Comparison of ENCODE assay signal across 8 cellular contexts in genomic region chr1:155017021-155017945, GRCh38. TPM values are rescaled to one million over a fixed set of nuclear protein-coding genes. Genes with fewer than 3 reads are reported as not detected.
A peak's percentile ranks its signal among the peaks of the same experiment; 100 is the strongest.
DNase-seq lines count a peak whose midpoint lies in the region; ATAC-seq and TF ChIP-seq lines count a peak whose summit lies in the region.

No MANE protein-coding gene starts in this region.

- no peaks in the 10 kb centered on the region for H4K20me1 ChIP-seq in HCT116 (ENCODE audit: insufficient read depth)

- no peak overlapping the region for H2AFZ ChIP-seq in HCT116 (ENCODE audit: low read depth, low read length, poor library complexity, severe bottlenecking)

- peak; percentile 93 for DNase-seq in GM03348 (ENCODE audit: low spot score)
- DNase-seq in HCT116 (ENCODE audit: low read depth, low spot score) = peak; percentile 87
- DNase-seq in NCI-H1048 (lab: John Stamatoyannopoulos, UW) = peak; percentile 84
- DNase-seq in T-helper 1 cell = peak; percentile 79 to 88 (median 82)
- DNase-seq in amniotic epithelial cell (ENCODE audit: low read depth) = peak; percentile 89
- DNase-seq in left ventricle myocardium superior = peak; percentile 95
- DNase-seq in psoas muscle = peak; percentile 91 to 97
- DNase-seq in ureter (ENCODE audit: low spot score) = peak; percentile 94

- peak overlapping the region; percentile 89 for H3K27ac ChIP-seq in HCT116 (ENCODE audit: low read depth, low read length)
- peak overlapping the region; percentile 85 for H3K27ac ChIP-seq in psoas muscle

- intact Hi-C loops in HCT116 (cut with micrococcal nuclease) = loop anchor here (1.0 to 2.0 kb wide), 3 partner anchors 14 to 68 kb away; partner anchors contain the start of gene ZBTB7B
- intact Hi-C loops in left ventricle myocardium superior (cut with micrococcal nuclease) = no loop called here
- intact Hi-C loops in psoas muscle (cut with DNase I) = loop anchor here (2.0 kb wide), 2 partner anchors 14 to 54 kb away; partner anchors contain the start of gene ZBTB7B (in 1 of the 2)

- H3K9me3 ChIP-seq in HCT116 (ENCODE audit: control insufficient read depth in 1 of 2, insufficient read depth in 1 of 2, low read depth in 1 of 2, low read length in 2 of 2) = no peaks in the 10 kb centered on the region
- no peaks in the 10 kb centered on the region for H3K9me3 ChIP-seq in psoas muscle

- peak overlapping the region; percentile 82 for H3K4me2 ChIP-seq in HCT116 (ENCODE audit: low read length)

- RAD21 ChIA-PET in HCT116 (lab: Charles Lee; ENCODE audit: low non-redundant PET in 1 of 2, low total read pairs in 2 of 2, uncharacterized antibody in 2 of 2, unreplicated experiment in 2 of 2) = interaction anchor here (0.6 to 1.2 kb wide), 3 partner anchors 47 to 112 kb away, joined by 3 read pairs; partner anchors contain the start of gene SHC1 (in 1 of the 2)

- TF ChIP-seq CTCF in HCT116 (IDR thresholded peaks at IDR 0.05 in 2 of 3, conservative IDR thresholded peaks at IDR 0.05 in 1 of 3; ENCODE audit: borderline replicate concordance in 1 of 3, insufficient read depth in 1 of 3, low read depth in 2 of 3, low read length in 2 of 3) (peak; percentile 99 to 100 (median 100)), psoas muscle (IDR thresholded peaks at IDR 0.05) (peak; percentile 99)

- CTCF ChIA-PET in HCT116 (lab: Charles Lee) = interaction anchor here (0.6 to 3.0 kb wide), 22 partner anchors 9 to 538 kb away, joined by 3 to 24 read pairs (median 4); partner anchors contain the start of genes ADAM15, PBXIP1 and ZBTB7B

- POLR2A ChIA-PET in HCT116 (lab: Charles Lee) = interaction anchor here (0.6 to 1.6 kb wide), 7 partner anchors 10 to 81 kb away, joined by 3 to 8 read pairs (median 4); partner anchors contain the start of gene PMVK

- TF ChIP-seq POLR2A in HCT116 (IDR thresholded peaks at IDR 0.05; ENCODE audit: borderline replicate concordance, extremely low read depth, insufficient read depth, insufficient read length) = no peak

- no TSS peak for BruUV-seq in HCT116 (replicated peaks; lab: Mats Ljungman, UMichigan)

- H3K9me2 ChIP-seq in HCT116 (ENCODE audit: insufficient read depth) = no peaks in the 10 kb centered on the region

- H3K4me1 ChIP-seq in HCT116 (ENCODE audit: control insufficient read depth in 1 of 2, insufficient read depth in 2 of 2, low read length in 2 of 2) (peaks cover 30 to 62% of the 10 kb centered on the region in 2 experiments), psoas muscle (peaks cover 22% of the 10 kb centered on the region)

- peak overlapping the region; percentile 60 for H3K9ac ChIP-seq in HCT116 (ENCODE audit: low read length)

- H3K27me3 ChIP-seq in HCT116 (ENCODE audit: insufficient read depth, low read length) = no peaks in the 10 kb centered on the region
- H3K27me3 ChIP-seq in psoas muscle (ENCODE audit: insufficient read depth in 3 of 3, low read length in 2 of 3) = no peaks in the 10 kb centered on the region

- H3K4me3 ChIP-seq in HCT116 (replicated peaks in 1 of 2; ENCODE audit: low read depth in 1 of 2, low read length in 2 of 2) = peak overlapping the region; percentile 27 to 47
- H3K4me3 ChIP-seq in psoas muscle = peak overlapping the region; percentile 67

- 3 to 8% (median 4%) methylated on average over 29 to 49 of the region's 49 CpGs for WGBS in psoas muscle, 3 donors

- peaks cover 6 to 27% of the 10 kb centered on the region in 2 experiments; a peak in 3 of 4 replicates for H3K36me3 ChIP-seq in HCT116 (ENCODE audit: control insufficient read depth in 1 of 2, insufficient read depth in 2 of 2, low read length in 2 of 2)
- H3K36me3 ChIP-seq in psoas muscle (ENCODE audit: insufficient read depth in 1 of 2, low read depth in 1 of 2) = peaks cover 0 to 31% of the 10 kb centered on the region in 2 donors

- peaks cover 11% of the 10 kb centered on the region; the same call in 1 of the 2 replicates for H3K79me2 ChIP-seq in HCT116 (ENCODE audit: insufficient read depth, low read length)

- ATAC-seq in HCT116 (peak; percentile 86), left ventricle myocardium superior (peak; percentile 91), psoas muscle (peak; percentile 87 to 92 (median 88))

- peak; percentile 86 for TF ChIP-seq RAD21 in HCT116 (IDR thresholded peaks at IDR 0.05; ENCODE audit: low read depth)

TF ChIP-seq in HCT116, 20 proteins besides CTCF, POLR2A, EP300 and RAD21 (continues in another document):
- TF ChIP-seq ZNF274 (IDR thresholded peaks at IDR 0.05; ENCODE audit: low read depth, low read length) (no peak), TCF7L2 (IDR thresholded peaks at IDR 0.05; ENCODE audit: borderline replicate concordance, extremely low read depth, insufficient read depth, insufficient read length) (no peak), ZBTB33 (IDR thresholded peaks at IDR 0.05; ENCODE audit: extremely low read depth, insufficient replicate concordance, low read length) (peak; percentile 56), REST (IDR thresholded peaks at IDR 0.05; ENCODE audit: low read depth) (no peak), YY1 (IDR thresholded peaks at IDR 0.05; ENCODE audit: extremely low read depth, insufficient replicate concordance, low read depth, low read length) (peak; percentile 80), MAX (IDR thresholded peaks at IDR 0.05) (peak; percentile 79), CEBPB (IDR thresholded peaks at IDR 0.05; ENCODE audit: low read depth) (no peak), SP1 (IDR thresholded peaks at IDR 0.05; ENCODE audit: low read depth) (peak; percentile 80), POLR2AphosphoS5 (IDR thresholded peaks at IDR 0.05; ENCODE audit: low read depth, low read length) (peak; percentile 83), SIN3A (IDR thresholded peaks at IDR 0.05; ENCODE audit: low read depth) (peak; percentile 43), EGR1 (IDR thresholded peaks at IDR 0.05; ENCODE audit: low read depth) (peak; percentile 97)

RNA-seq across cellular contexts. Expression of gene ZBTB7B, which starts 14.7 kb away (rescaled TPM):
- total RNA-seq in HCT116 (2021; ENCODE audit: unreplicated experiment) (57.0 TPM), left ventricle myocardium superior (58.9 TPM), psoas muscle (10 to 100 TPM; 34.6 to 97.9 (median 70.9) TPM), ureter (92.8 TPM)
- 42.3 and 47.5 TPM in 2 replicates for polyA plus RNA-seq in HCT116 (2012)
- 10 to 100 TPM; 20.2 to 55.5 (median 48.7) TPM for polyA plus RNA-seq in psoas muscle

RNA-seq across cellular contexts. Expression of gene DCST2, which starts 16.3 kb away (rescaled TPM):
- total RNA-seq in HCT116 (2021; ENCODE audit: unreplicated experiment) (2.0 TPM), left ventricle myocardium superior (0.37 TPM), psoas muscle (under 1 TPM in 2 of 4 donors, not detected in 2; 0.19 to 0.56 TPM), ureter (1.2 TPM)
- polyA plus RNA-seq in HCT116 (2012) = 2.4 and 2.9 TPM in 2 replicates
- polyA plus RNA-seq in psoas muscle = under 1 TPM; 0.04 to 0.38 (median 0.07) TPM

RNA-seq across cellular contexts. Expression of gene DCST1, which starts 16.3 kb away (rescaled TPM):
- 0.32 TPM for total RNA-seq in HCT116 (2021; ENCODE audit: unreplicated experiment)
- 0.08 and 0.14 TPM in 2 replicates for polyA plus RNA-seq in HCT116 (2012)
- total RNA-seq in left ventricle myocardium superior = not detected
- under 1 TPM in 2 of 4 donors, not detected in 2; 0.12 to 0.34 TPM for total RNA-seq in psoas muscle
- not detected for polyA plus RNA-seq in psoas muscle
- total RNA-seq in ureter = not detected

RNA-seq across cellular contexts. Expression of gene LENEP, which starts 23.9 kb away (rescaled TPM):
- total RNA-seq in HCT116 (2021; ENCODE audit: unreplicated experiment) = 0.42 TPM
- 0.31 TPM in 1 of 2 replicates, not detected in the other for polyA plus RNA-seq in HCT116 (2012)
- total RNA-seq in left ventricle myocardium superior = not detected
- total RNA-seq in psoas muscle = not detected
- polyA plus RNA-seq in psoas muscle = not detected
- 0.94 TPM for total RNA-seq in ureter

RNA-seq across cellular contexts. Expression of gene ADAM15, which starts 33.8 kb away (rescaled TPM):
- total RNA-seq in HCT116 (2021; ENCODE audit: unreplicated experiment) (149 TPM), left ventricle myocardium superior (84.2 TPM), psoas muscle (10 to 100 TPM; 38.4 to 50.9 (median 49.3) TPM), ureter (152 TPM)
- polyA plus RNA-seq in HCT116 (2012) = 185 and 189 TPM in 2 replicates
- polyA plus RNA-seq in psoas muscle = 10 to 100 TPM; 33.2 to 45.4 (median 41.0) TPM

Comparison
In these comparisons a context has a peak if more than half of its experiments do, and no peak if none do; other contexts are left out.
1. Peak in every context shown above with its lines: DNase-seq, ATAC-seq, H3K4me3 ChIP-seq and H3K27ac ChIP-seq.